ENCODE assay signal across 22 cellular contexts in the genomic region with DNA sequence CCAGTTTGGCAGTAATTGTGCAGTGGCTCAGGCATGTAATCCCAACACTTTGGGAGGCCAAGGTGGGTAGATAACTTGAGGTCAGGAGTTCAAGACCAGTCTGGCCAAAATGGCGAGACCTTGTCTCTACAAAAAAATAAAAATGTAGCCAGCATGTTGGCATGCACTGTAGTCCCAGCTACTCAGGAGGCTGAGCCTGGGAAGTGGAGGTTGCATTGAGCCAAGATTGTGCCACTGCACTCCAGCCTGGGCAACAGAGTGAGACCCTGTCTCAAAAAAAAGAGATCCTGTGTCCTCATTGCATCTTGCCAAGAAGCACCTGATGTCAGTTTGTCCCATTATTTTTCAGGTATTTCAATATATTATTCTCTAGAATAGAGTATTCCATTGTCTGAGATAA.
A peak's percentile ranks its signal among the peaks of the same experiment; 100 is the strongest.
DNase-seq lines count a peak whose midpoint lies in the region; ATAC-seq and TF ChIP-seq lines count a peak whose summit lies in the region.
"Had no signal": no experiment of that assay in that cellular context is flagged by ENCODE, and none has a peak within 500 bp of the region (broad histone marks: within the 10 kb centered on the region; RNA-seq: fewer than 3 reads in every experiment).

No MANE protein-coding gene starts in this region.

- H3K36me3 ChIP-seq in thoracic aorta (no peaks in the 10 kb centered on the region), SJCRH30 (no peaks in the 10 kb centered on the region)
- H3K36me3 ChIP-seq: colonic mucosa, left lung had no signal

- TF ChIP-seq CTCF in RWPE1 (conservative IDR thresholded peaks at IDR 0.05; ENCODE audit: low read depth) = no peak
- no peak for TF ChIP-seq CTCF in chondrocyte (IDR thresholded peaks at IDR 0.05)
- TF ChIP-seq CTCF in thoracic aorta (IDR thresholded peaks at IDR 0.05) = no peak

- H3K27ac Mint-ChIP-seq in activated T-cell treated with anti-CD3 and anti-CD28 coated beads, Interleukin-2, amount 50 U/mL, for 72 hours = peak overlapping the region; percentile 94
- H3K27ac Mint-ChIP-seq in chondrocyte (ENCODE audit: unreplicated experiment) = peak overlapping the region; percentile 47
- H3K27ac Mint-ChIP-seq: endodermal cell, progenitor cell of endocrine pancreas had no signal

- no peaks in the 10 kb centered on the region for H3K27me3 ChIP-seq in thoracic aorta (replicated peaks; ENCODE audit: insufficient read depth)
- no peaks in the 10 kb centered on the region for H3K27me3 ChIP-seq in SJCRH30
- H3K27me3 ChIP-seq: colonic mucosa, left lung had no signal

- no peaks in the 10 kb centered on the region for H3K9me3 Mint-ChIP-seq in activated T-cell treated with anti-CD3 and anti-CD28 coated beads, Interleukin-2, amount 50 U/mL, for 72 hours
- H3K9me3 Mint-ChIP-seq in chondrocyte (ENCODE audit: low read depth) = no peaks in the 10 kb centered on the region
- H3K9me3 Mint-ChIP-seq: activated T-cell treated with anti-CD3 and anti-CD28 coated beads, Interleukin-2, amount 50 U/mL, for 4 hours; endodermal cell; IgD-negative memory B cell; neural crest cell had no signal

- H3K4me3 ChIP-seq in thoracic aorta (no peak overlapping the region), SJCRH30 (no peak overlapping the region)
- H3K4me3 ChIP-seq: colonic mucosa, left lung, skin epidermis had no signal

- CTCF ChIA-PET in RWPE1 (lab: Yijun Ruan, JAX) = no interaction called here

- POLR2A ChIA-PET in RWPE1 (lab: Yijun Ruan, JAX; ENCODE audit: low non-redundant PET) = no interaction called here

- no peak for ATAC-seq in activated T-cell treated with anti-CD3 and anti-CD28 coated beads, Interleukin-2, amount 50 U/mL, for 72 hours (replicated peaks in 1 of 2)
- ATAC-seq in thoracic aorta (ENCODE audit: insufficient number of reproducible peaks, low FRiP score, low read depth) = no peak
- ATAC-seq: activated T-cell treated with anti-CD3 and anti-CD28 coated beads, Interleukin-2, amount 50 U/mL, for 4 hours; left lung; Right ventricle myocardium inferior had no signal

- H3K4me1 ChIP-seq in thoracic aorta (ENCODE audit: control insufficient read depth in 1 of 2, low read depth in 2 of 2) (peaks cover 39 to 67% of the 10 kb centered on the region in 2 donors), SJCRH30 (no peaks in the 10 kb centered on the region)

- H3K4me1 Mint-ChIP-seq in activated T-cell treated with anti-CD3 and anti-CD28 coated beads, Interleukin-2, amount 50 U/mL, for 72 hours (ENCODE audit: low read depth) = peaks cover 75% of the 10 kb centered on the region
- peaks cover 20% of the 10 kb centered on the region for H3K4me1 Mint-ChIP-seq in chondrocyte (ENCODE audit: low read depth)

- peaks cover 8 to 18% of the 10 kb centered on the region in 2 donors for H3K36me3 Mint-ChIP-seq in activated T-cell treated with anti-CD3 and anti-CD28 coated beads, Interleukin-2, amount 50 U/mL, for 72 hours (ENCODE audit: insufficient read depth in 2 of 2)
- peaks cover 15% of the 10 kb centered on the region for H3K36me3 Mint-ChIP-seq in chondrocyte (ENCODE audit: low read depth)

- H3K27ac ChIP-seq in RWPE1 = peak overlapping the region; percentile 61
- H3K27ac ChIP-seq in thoracic aorta = peak overlapping the region; percentile 28 to 46
- no peak overlapping the region for H3K27ac ChIP-seq in SJCRH30
- H3K27ac ChIP-seq: C4-2B, colonic mucosa had no signal

- no peaks in the 10 kb centered on the region for H3K9me3 ChIP-seq in thoracic aorta
- H3K9me3 ChIP-seq in SJCRH30 (replicated peaks) = no peaks in the 10 kb centered on the region
- H3K9me3 ChIP-seq: colonic mucosa, left lung had no signal

- no peak overlapping the region for H3K4me3 Mint-ChIP-seq in activated T-cell treated with anti-CD3 and anti-CD28 coated beads, Interleukin-2, amount 50 U/mL, for 72 hours
- no peak overlapping the region for H3K4me3 Mint-ChIP-seq in chondrocyte (ENCODE audit: unreplicated experiment)
- H3K4me3 Mint-ChIP-seq: activated T-cell treated with anti-CD3 and anti-CD28 coated beads, Interleukin-2, amount 50 U/mL, for 4 hours; endodermal cell; neural crest cell had no signal

- no peak for DNase-seq in activated T-cell treated with anti-CD3 and anti-CD28 coated beads, Interleukin-2, amount 50 U/mL, for 72 hours
- no peak for DNase-seq in activated T-cell treated with anti-CD3 and anti-CD28 coated beads, Interleukin-2, amount 50 U/mL, for 1 hour
- no peak for DNase-seq in RWPE1 (ENCODE audit: low spot score)
- DNase-seq in chondrocyte (ENCODE audit: low spot score) = no peak
- DNase-seq in thoracic aorta (ENCODE audit: low spot score) = no peak
- DNase-seq in NCI-H1417 (lab: John Stamatoyannopoulos, UW) = no peak
- DNase-seq in NCI-H510A (lab: John Stamatoyannopoulos, UW) = no peak
- no peak for DNase-seq in SJCRH30
- DNase-seq: activated T-cell treated with anti-CD3 and anti-CD28 coated beads, Interleukin-2, amount 50 U/mL, for 4 hours; colonic mucosa; DMS153; endodermal cell; left lung; NCI-H1417 treated with DMSO at 0.1 percent for 48 hours; NCI-H526 treated with DMSO at 0.1 percent for 48 hours; stimulated activated CD4-positive, alpha-beta T cell treated with anti-CD3 and anti-CD28 coated beads, Interleukin-4, amount 100 ng/mL, for 24 hours had no signal

- H3K27me3 Mint-ChIP-seq in activated T-cell treated with anti-CD3 and anti-CD28 coated beads, Interleukin-2, amount 50 U/mL, for 72 hours (ENCODE audit: low read depth) = no peaks in the 10 kb centered on the region
- H3K27me3 Mint-ChIP-seq in chondrocyte (ENCODE audit: low read depth) = no peaks in the 10 kb centered on the region
- H3K27me3 Mint-ChIP-seq: IgD-negative memory B cell, progenitor cell of endocrine pancreas had no signal
